Comparison of ENCODE assay signal across 8 cellular contexts in the genomic region with DNA sequence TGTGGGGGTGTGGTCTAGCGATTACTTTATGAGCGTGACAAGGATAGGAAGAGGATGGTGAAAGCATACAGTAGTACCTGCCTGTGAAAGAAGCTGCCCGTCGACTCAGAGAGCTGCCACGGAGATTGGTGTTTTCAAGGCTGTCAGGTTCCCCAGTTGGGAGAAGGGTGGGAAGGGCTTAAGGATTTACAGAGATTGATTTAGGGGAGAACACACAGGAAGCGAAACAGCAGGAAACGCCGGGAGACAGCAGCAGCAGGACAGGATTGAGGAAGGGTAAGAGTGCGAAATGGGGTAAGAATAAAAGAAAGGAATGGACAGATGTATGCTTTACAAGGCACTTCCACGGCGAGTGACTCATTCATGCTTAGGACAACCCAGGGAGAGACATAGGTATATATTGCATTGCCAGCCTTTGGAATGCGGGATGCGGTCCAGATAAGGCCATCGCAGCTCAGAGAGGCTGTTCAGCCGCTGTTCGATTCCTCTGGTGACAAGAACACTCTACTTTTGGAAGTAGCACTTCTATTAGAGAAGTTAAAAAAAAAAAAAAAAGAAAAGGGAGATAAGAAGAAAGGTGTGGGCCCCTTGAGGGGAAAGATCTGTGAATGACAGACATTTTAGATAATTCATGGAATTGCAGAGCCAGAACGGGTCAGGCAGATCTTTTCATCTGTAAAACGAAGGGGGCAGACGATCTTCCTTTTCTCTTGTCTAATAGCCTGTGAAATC. TPM values are rescaled to one million over a fixed set of nuclear protein-coding genes. Genes with fewer than 3 reads are reported as not detected.
DNase-seq lines count a peak whose midpoint lies in the region; ATAC-seq, FAIRE-seq and TF ChIP-seq lines count a peak whose summit lies in the region.

No MANE protein-coding gene starts in this region.

- peak overlapping the region; percentile 82 for H3K4me2 ChIP-seq in HCT116 (ENCODE audit: low read length)

- H3K9me3 ChIP-seq in BE2C (no peaks in the 10 kb centered on the region), HCT116 (ENCODE audit: control insufficient read depth in 1 of 2, insufficient read depth in 1 of 2, low read depth in 1 of 2, low read length in 2 of 2) (no peaks in the 10 kb centered on the region), pancreas (no peaks in the 10 kb centered on the region)

- H3K27ac ChIP-seq in HCT116 (ENCODE audit: low read depth, low read length) (peak overlapping the region; percentile 44), pancreas (peak overlapping the region; percentile 61 to 91 (median 86))

- H3K27me3 ChIP-seq in BE2C (no peaks in the 10 kb centered on the region), HCT116 (ENCODE audit: insufficient read depth, low read length) (peaks cover 3% of the 10 kb centered on the region; the same call in 1 of the 2 replicates), pancreas (no peaks in the 10 kb centered on the region)

- TSS peak; percentile 81 for BruUV-seq in HCT116 (replicated peaks; lab: Mats Ljungman, UMichigan)

- peak overlapping the region; percentile 47 for H3K9ac ChIP-seq in HCT116 (ENCODE audit: low read length)

- intact Hi-C loops in HCT116 (cut with micrococcal nuclease) (loop anchor here (2.0 kb wide), 1 partner anchor 303 kb away; a partner anchor contains a TSS), activated B cell treated with CpG ODN at 0.5 μM for 24 hours (cut with micrococcal nuclease) (loop anchor here (2.0 to 5.0 kb wide), 8 partner anchors 19 to 482 kb away; a partner anchor contains a TSS), pancreas (cut with DNase I) (no loop called here)

- peak overlapping the region; percentile 65 for H3K4me3 ChIP-seq in BE2C (ENCODE audit: low read depth, low read length)
- H3K4me3 ChIP-seq in HCT116 (replicated peaks in 1 of 2; ENCODE audit: low read depth in 1 of 2, low read length in 2 of 2): peak overlapping the region; percentile 43 to 57
- H3K4me3 ChIP-seq in fibroblast of pulmonary artery (replicated peaks; ENCODE audit: low read depth, low read length): peak overlapping the region; percentile 48
- H3K4me3 ChIP-seq in pancreas: peak overlapping the region; percentile 11 to 93 (median 58)

- peaks cover 5% of the 10 kb centered on the region for H3K4me1 ChIP-seq in BE2C
- peaks cover 8 to 24% of the 10 kb centered on the region in 2 experiments for H3K4me1 ChIP-seq in HCT116 (ENCODE audit: control insufficient read depth in 1 of 2, insufficient read depth in 2 of 2, low read length in 2 of 2)
- peaks cover 5 to 30% (median 13%) of the 10 kb centered on the region in 3 donors for H3K4me1 ChIP-seq in pancreas

- H2AFZ ChIP-seq in HCT116 (ENCODE audit: low read depth, low read length, poor library complexity, severe bottlenecking): peak overlapping the region; percentile 69

- no peaks in the 10 kb centered on the region for H3K79me2 ChIP-seq in HCT116 (ENCODE audit: insufficient read depth, low read length)

- H3K36me3 ChIP-seq in BE2C (no peaks in the 10 kb centered on the region), HCT116 (ENCODE audit: control insufficient read depth in 1 of 2, insufficient read depth in 2 of 2, low read length in 2 of 2) (no peaks in the 10 kb centered on the region), pancreas (no peaks in the 10 kb centered on the region)

- ATAC-seq in HCT116 (no peak), activated B cell treated with CpG ODN at 0.5 μM for 24 hours (ENCODE audit: low read depth) (no peak), pancreas (peak in 2 of 4 donors; percentile 7 to 15), HG03439 (IDR thresholded peaks at IDR 0.05; ENCODE audit: unreplicated experiment) (no peak), HG03460 (IDR thresholded peaks at IDR 0.05; ENCODE audit: unreplicated experiment) (no peak)

- no peaks in the 10 kb centered on the region for H4K20me1 ChIP-seq in HCT116 (ENCODE audit: insufficient read depth)

- TF ChIP-seq CTCF in BE2C (IDR thresholded peaks at IDR 0.05; ENCODE audit: low read depth, low read length) (no peak), HCT116 (IDR thresholded peaks at IDR 0.05 in 2 of 3, conservative IDR thresholded peaks at IDR 0.05 in 1 of 3; ENCODE audit: borderline replicate concordance in 1 of 3, insufficient read depth in 1 of 3, low read depth in 2 of 3, low read length in 2 of 3) (no peak), activated B cell treated with CpG ODN at 0.5 μM for 24 hours (IDR thresholded peaks at IDR 0.05) (no peak), fibroblast of pulmonary artery (IDR thresholded peaks at IDR 0.05; ENCODE audit: low read length, missing control alignments) (no peak), pancreas (IDR thresholded peaks at IDR 0.05) (no peak)

- RAD21 ChIA-PET in HCT116 (lab: Charles Lee; ENCODE audit: low non-redundant PET in 1 of 2, low total read pairs in 2 of 2, uncharacterized antibody in 2 of 2, unreplicated experiment in 2 of 2): no interaction called here

- TF ChIP-seq RAD21 in HCT116 (IDR thresholded peaks at IDR 0.05; ENCODE audit: low read depth): no peak

- H3K9me2 ChIP-seq in HCT116 (ENCODE audit: insufficient read depth): no peaks in the 10 kb centered on the region

- POLR2A ChIA-PET in HCT116 (lab: Charles Lee) (interaction anchor here (0.6 kb wide), 1 partner anchor 332 kb away, joined by 3 read pairs; no protein-coding TSS in a partner anchor), activated B cell treated with CpG ODN at 0.5 μM for 24 hours (lab: Charles Lee) (interaction anchor here (0.6 to 2.5 kb wide), 12 partner anchors 22 to 506 kb away, joined by 3 to 11 read pairs (median 6); a partner anchor contains a TSS)

- H3K9me3 Mint-ChIP-seq in activated B cell treated with CpG ODN at 0.5 μM for 24 hours: no peaks in the 10 kb centered on the region

- TF ChIP-seq POLR2A in HCT116 (IDR thresholded peaks at IDR 0.05; ENCODE audit: borderline replicate concordance, extremely low read depth, insufficient read depth, insufficient read length): no peak

- no peaks in the 10 kb centered on the region for H3K36me3 Mint-ChIP-seq in activated B cell treated with CpG ODN at 0.5 μM for 24 hours (ENCODE audit: low read depth)

- H3K4me3 Mint-ChIP-seq in activated B cell treated with CpG ODN at 0.5 μM for 24 hours: peak overlapping the region; percentile 94

- H3K4me1 Mint-ChIP-seq in activated B cell treated with CpG ODN at 0.5 μM for 24 hours: peaks cover 40% of the 10 kb centered on the region

- CTCF ChIA-PET in HCT116 (lab: Charles Lee) (interaction anchor here (0.8 to 1.3 kb wide), 2 partner anchors 12 to 21 kb away, joined by 3 read pairs; no protein-coding TSS in a partner anchor), activated B cell treated with CpG ODN at 0.5 μM for 24 hours (lab: Charles Lee) (no interaction called here)

- H3K27ac Mint-ChIP-seq in activated B cell treated with CpG ODN at 0.5 μM for 24 hours: peak overlapping the region; percentile 95

- no peaks in the 10 kb centered on the region for H3K27me3 Mint-ChIP-seq in activated B cell treated with CpG ODN at 0.5 μM for 24 hours

- no peak for FAIRE-seq in pancreas (lab: Jason Lieb, UNC)

- 41 to 49% methylated on average over 19 of the region's 19 CpGs for WGBS in pancreas, 2 donors

- DNase-seq in BE2C (no peak), HCT116 (ENCODE audit: low read depth, low spot score) (no peak), activated B cell treated with CpG ODN at 0.5 μM for 24 hours (no peak), fibroblast of pulmonary artery (ENCODE audit: low read depth) (peak; percentile 49), pancreas (peak in 3 of 6 donors; percentile 23 to 29 (median 28)), NCI-H1417 treated with DMSO at 0.1 percent for 48 hours (lab: John Stamatoyannopoulos, UW) (no peak)

TF ChIP-seq in HCT116, 20 proteins besides CTCF, POLR2A, EP300 and RAD21 (continues in another document):
- no peak for TF ChIP-seq EGR1 (IDR thresholded peaks at IDR 0.05; ENCODE audit: low read depth)
- TF ChIP-seq ZNF274 (IDR thresholded peaks at IDR 0.05; ENCODE audit: low read depth, low read length): no peak
- TF ChIP-seq CEBPB (IDR thresholded peaks at IDR 0.05; ENCODE audit: low read depth): no peak
- no peak for TF ChIP-seq EZH2phosphoT487 (IDR thresholded peaks at IDR 0.05; ENCODE audit: borderline replicate concordance)
- TF ChIP-seq SP1 (IDR thresholded peaks at IDR 0.05; ENCODE audit: low read depth): no peak
- TF ChIP-seq, protein P1, sequence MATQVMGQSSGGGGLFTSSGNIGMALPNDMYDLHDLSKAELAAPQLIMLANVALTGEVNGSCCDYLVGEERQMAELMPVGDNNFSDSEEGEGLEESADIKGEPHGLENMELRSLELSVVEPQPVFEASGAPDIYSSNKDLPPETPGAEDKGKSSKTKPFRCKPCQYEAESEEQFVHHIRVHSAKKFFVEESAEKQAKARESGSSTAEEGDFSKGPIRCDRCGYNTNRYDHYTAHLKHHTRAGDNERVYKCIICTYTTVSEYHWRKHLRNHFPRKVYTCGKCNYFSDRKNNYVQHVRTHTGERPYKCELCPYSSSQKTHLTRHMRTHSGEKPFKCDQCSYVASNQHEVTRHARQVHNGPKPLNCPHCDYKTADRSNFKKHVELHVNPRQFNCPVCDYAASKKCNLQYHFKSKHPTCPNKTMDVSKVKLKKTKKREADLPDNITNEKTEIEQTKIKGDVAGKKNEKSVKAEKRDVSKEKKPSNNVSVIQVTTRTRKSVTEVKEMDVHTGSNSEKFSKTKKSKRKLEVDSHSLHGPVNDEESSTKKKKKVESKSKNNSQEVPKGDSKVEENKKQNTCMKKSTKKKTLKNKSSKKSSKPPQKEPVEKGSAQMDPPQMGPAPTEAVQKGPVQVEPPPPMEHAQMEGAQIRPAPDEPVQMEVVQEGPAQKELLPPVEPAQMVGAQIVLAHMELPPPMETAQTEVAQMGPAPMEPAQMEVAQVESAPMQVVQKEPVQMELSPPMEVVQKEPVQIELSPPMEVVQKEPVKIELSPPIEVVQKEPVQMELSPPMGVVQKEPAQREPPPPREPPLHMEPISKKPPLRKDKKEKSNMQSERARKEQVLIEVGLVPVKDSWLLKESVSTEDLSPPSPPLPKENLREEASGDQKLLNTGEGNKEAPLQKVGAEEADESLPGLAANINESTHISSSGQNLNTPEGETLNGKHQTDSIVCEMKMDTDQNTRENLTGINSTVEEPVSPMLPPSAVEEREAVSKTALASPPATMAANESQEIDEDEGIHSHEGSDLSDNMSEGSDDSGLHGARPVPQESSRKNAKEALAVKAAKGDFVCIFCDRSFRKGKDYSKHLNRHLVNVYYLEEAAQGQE (IDR thresholded peaks at IDR 0.05; ENCODE audit: low read depth): no peak
- no peak for TF ChIP-seq CBX3 (IDR thresholded peaks at IDR 0.05; ENCODE audit: low read depth)

RNA-seq across cellular contexts. Expression of a gene that starts 0.9 kb away (rescaled TPM):
- polyA plus RNA-seq in BE2C (2012; ENCODE audit: insufficient read depth, insufficient read length, low read depth): 5.1 TPM
- total RNA-seq in HCT116 (2021; ENCODE audit: unreplicated experiment) (10.4 TPM), activated B cell treated with CpG ODN at 0.5 μM for 24 hours (44.9 and 49.5 TPM in 2 replicates), pancreas (10 to 100 TPM; 14.9 to 27.0 (median 17.8) TPM)
- polyA plus RNA-seq in HCT116 (2012): 4.4 and 5.5 TPM in 2 replicates
- polyA plus RNA-seq in pancreas: 10 to 100 TPM in 1 of 2 donors, 1 to 10 TPM in 1; 6.2 to 10.9 TPM

Comparison
In these comparisons a context has a peak if more than half of its experiments do, and no peak if none do; other contexts are left out.
1. intact Hi-C loops: an anchor here in HCT116 (2.0 kb wide) and activated B cell treated with CpG ODN at 0.5 μM for 24 hours (2.0 to 5.0 kb wide); none called in pancreas.